8 cellular contexts compared by ENCODE assay signal in the genomic region with DNA sequence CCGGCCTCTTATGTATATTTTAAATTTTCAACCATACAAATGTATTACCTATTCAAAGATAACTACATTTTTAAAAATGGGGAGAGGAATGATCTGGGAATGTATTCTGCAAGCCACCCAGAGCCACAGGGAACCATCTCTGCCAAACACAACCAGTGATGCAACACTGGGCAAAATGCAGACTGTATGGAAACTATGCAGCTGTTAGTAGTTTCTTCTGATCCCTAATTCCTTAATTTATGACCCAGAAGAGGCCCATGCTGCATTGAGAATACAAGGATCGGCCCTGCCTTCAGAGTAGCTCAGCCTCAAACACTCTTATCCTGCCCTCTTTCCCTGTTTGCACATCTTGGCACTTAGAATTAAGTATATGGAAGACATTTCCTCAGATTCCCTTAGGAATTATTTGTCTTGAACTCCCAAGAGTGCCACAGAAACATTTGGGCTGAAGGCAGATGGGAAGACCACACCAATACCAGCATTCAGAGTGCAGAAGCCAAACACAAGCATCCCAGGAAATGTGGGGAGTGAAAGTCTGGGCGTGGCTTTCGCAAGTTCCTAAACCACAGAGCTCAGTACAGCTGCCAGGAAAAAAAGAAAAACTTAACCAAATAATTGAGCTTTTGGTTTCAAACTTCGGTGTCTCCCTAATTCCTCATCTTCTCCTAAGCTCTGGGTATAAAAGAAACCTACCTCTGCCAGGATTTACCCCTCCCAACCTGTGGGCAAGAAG. TPM values are rescaled to one million over a fixed set of nuclear protein-coding genes. Genes with fewer than 3 reads are reported as not detected.
DNase-seq lines count a peak whose midpoint lies in the region; ATAC-seq and TF ChIP-seq lines count a peak whose summit lies in the region.

No MANE protein-coding gene starts in this region.

- H3K9ac ChIP-seq in rectal smooth muscle tissue (ENCODE audit: low read length), result no peak overlapping the region

- TF ChIP-seq CTCF in Calu3 (IDR thresholded peaks at IDR 0.05; ENCODE audit: unreplicated experiment) (no peak), esophagus squamous epithelium (IDR thresholded peaks at IDR 0.05) (no peak)

- peak overlapping the region; percentile 49 for H3K27ac Mint-ChIP-seq in Calu3 (ENCODE audit: unreplicated experiment)

- ATAC-seq in HG03469 (IDR thresholded peaks at IDR 0.05; ENCODE audit: unreplicated experiment) (no peak), GM18861 (IDR thresholded peaks at IDR 0.05; ENCODE audit: unreplicated experiment) (no peak), HG03565 (IDR thresholded peaks at IDR 0.05; ENCODE audit: unreplicated experiment) (no peak)

- intact Hi-C loops in Calu3 (cut with micrococcal nuclease; ENCODE audit: unreplicated experiment), result loop anchor here (5.0 kb wide), 1 partner anchor 43 kb away; the partner anchor contains the start of gene PTPN9
- intact Hi-C loops in esophagus squamous epithelium (cut with DNase I), result no loop called here

- H3K9me3 ChIP-seq in SJSA1 (replicated peaks) (no peaks in the 10 kb centered on the region), esophagus squamous epithelium (no peaks in the 10 kb centered on the region)

- TSS peak; percentile 20 for BruUV-seq in Calu3 (replicated peaks; lab: Mats Ljungman, UMichigan)

- no peaks in the 10 kb centered on the region for H3K9me3 Mint-ChIP-seq in Calu3 (ENCODE audit: low read depth, unreplicated experiment)

- DNase-seq in Calu3 (no peak), SJSA1 (ENCODE audit: low read depth in 1 of 2, low spot score in 2 of 2) (peak in 1 of 2 experiments; percentile 41), esophagus squamous epithelium (lab: John Stamatoyannopoulos, UW) (no peak), NOMO-1 treated with DMSO at 0.1 percent for 48 hours (lab: John Stamatoyannopoulos, UW; ENCODE audit: unreplicated experiment) (no peak)

- CTCF ChIA-PET in Calu3 (lab: Charles Lee), result interaction anchor here (0.6 to 1.5 kb wide), 9 partner anchors 12 to 1735 kb away, joined by 3 to 7 read pairs (median 4); partner anchors contain the start of genes PTPN9 and SNX33

- H3K27me3 Mint-ChIP-seq in Calu3 (ENCODE audit: unreplicated experiment), result no peaks in the 10 kb centered on the region

- no peak overlapping the region for H3K4me3 ChIP-seq in SJSA1
- H3K4me3 ChIP-seq in esophagus squamous epithelium, result peak overlapping the region in 3 of 4 donors; percentile 9 to 42 (median 18)
- peak overlapping the region; percentile 25 for H3K4me3 ChIP-seq in rectal smooth muscle tissue (ENCODE audit: low read length)

- H3K4me1 ChIP-seq in SJSA1 (replicated peaks) (peaks cover 19% of the 10 kb centered on the region), esophagus squamous epithelium (peaks cover 16 to 38% (median 20%) of the 10 kb centered on the region in 3 donors), rectal smooth muscle tissue (ENCODE audit: control insufficient read depth, insufficient read depth, low read length) (peaks cover 8% of the 10 kb centered on the region)

- H3K4me3 Mint-ChIP-seq in Calu3 (ENCODE audit: low read depth, unreplicated experiment), result no peak overlapping the region

- TF ChIP-seq POLR2A in esophagus squamous epithelium (IDR thresholded peaks at IDR 0.05), result no peak

- H3K27ac ChIP-seq in SJSA1 (peak overlapping the region; percentile 34), esophagus squamous epithelium (peak overlapping the region; percentile 56 to 83 (median 78)), rectal smooth muscle tissue (ENCODE audit: low read depth, low read length) (peak overlapping the region; percentile 73)

- peaks cover 44% of the 10 kb centered on the region for H3K36me3 ChIP-seq in SJSA1
- peaks cover 0 to 50% (median 21%) of the 10 kb centered on the region in 3 donors for H3K36me3 ChIP-seq in esophagus squamous epithelium
- peaks cover 22% of the 10 kb centered on the region for H3K36me3 ChIP-seq in rectal smooth muscle tissue (ENCODE audit: control insufficient read depth, insufficient read depth, low read length)

- peaks cover 12% of the 10 kb centered on the region for H3K4me1 Mint-ChIP-seq in Calu3 (ENCODE audit: low read depth, unreplicated experiment)

- WGBS in esophagus squamous epithelium, 2 donors, result 26 to 37% methylated on average over 4 to 5 of the region's 5 CpGs

- H3K27me3 ChIP-seq in SJSA1 (replicated peaks) (no peaks in the 10 kb centered on the region), esophagus squamous epithelium (no peaks in the 10 kb centered on the region), rectal smooth muscle tissue (ENCODE audit: control insufficient read depth, insufficient read depth, low read length) (no peaks in the 10 kb centered on the region)

- H3K36me3 Mint-ChIP-seq in Calu3 (ENCODE audit: insufficient read depth, unreplicated experiment), result peaks cover 24% of the 10 kb centered on the region

RNA-seq across cellular contexts. Expression of gene SNUPN, which starts 5.3 kb away (rescaled TPM):
- 24.5 and 28.0 TPM in 2 replicates for total RNA-seq in Calu3 (2022)
- 26.0 and 31.7 TPM in 2 replicates for total RNA-seq in SJSA1 (2014; rRNA removed; shearing (Covaris generic))
- total RNA-seq in esophagus squamous epithelium, result 10 to 100 TPM in 3 of 4 donors, 1 to 10 TPM in 1; 8.7 to 19.1 (median 13.5) TPM

RNA-seq across cellular contexts. Expression of gene IMP3, which starts 19.8 kb away (rescaled TPM):
- 77.8 and 91.5 TPM in 2 replicates for total RNA-seq in Calu3 (2022)
- total RNA-seq in SJSA1 (2014; rRNA removed; shearing (Covaris generic)), result 85.3 and 101 TPM in 2 replicates
- total RNA-seq in esophagus squamous epithelium, result 100 to 1,000 TPM; 129 to 173 (median 140) TPM

RNA-seq across cellular contexts. Expression of gene SNX33, which starts 27.5 kb away (rescaled TPM):
- 23.2 and 24.1 TPM in 2 replicates for total RNA-seq in Calu3 (2022)
- 4.8 and 6.1 TPM in 2 replicates for total RNA-seq in SJSA1 (2014; rRNA removed; shearing (Covaris generic))
- 10 to 100 TPM; 20.3 to 36.4 (median 25.9) TPM for total RNA-seq in esophagus squamous epithelium

RNA-seq across cellular contexts. Expression of gene PTPN9, which starts 41.1 kb away (rescaled TPM):
- total RNA-seq in Calu3 (2022) (30.8 and 31.1 TPM in 2 replicates), esophagus squamous epithelium (10 to 100 TPM in 1 of 4 donors, 1 to 10 TPM in 3; 4.9 to 13.5 (median 8.5) TPM)
- total RNA-seq in SJSA1 (2014; rRNA removed; shearing (Covaris generic)), result 23.5 and 35.1 TPM in 2 replicates
